In the genomic region with DNA sequence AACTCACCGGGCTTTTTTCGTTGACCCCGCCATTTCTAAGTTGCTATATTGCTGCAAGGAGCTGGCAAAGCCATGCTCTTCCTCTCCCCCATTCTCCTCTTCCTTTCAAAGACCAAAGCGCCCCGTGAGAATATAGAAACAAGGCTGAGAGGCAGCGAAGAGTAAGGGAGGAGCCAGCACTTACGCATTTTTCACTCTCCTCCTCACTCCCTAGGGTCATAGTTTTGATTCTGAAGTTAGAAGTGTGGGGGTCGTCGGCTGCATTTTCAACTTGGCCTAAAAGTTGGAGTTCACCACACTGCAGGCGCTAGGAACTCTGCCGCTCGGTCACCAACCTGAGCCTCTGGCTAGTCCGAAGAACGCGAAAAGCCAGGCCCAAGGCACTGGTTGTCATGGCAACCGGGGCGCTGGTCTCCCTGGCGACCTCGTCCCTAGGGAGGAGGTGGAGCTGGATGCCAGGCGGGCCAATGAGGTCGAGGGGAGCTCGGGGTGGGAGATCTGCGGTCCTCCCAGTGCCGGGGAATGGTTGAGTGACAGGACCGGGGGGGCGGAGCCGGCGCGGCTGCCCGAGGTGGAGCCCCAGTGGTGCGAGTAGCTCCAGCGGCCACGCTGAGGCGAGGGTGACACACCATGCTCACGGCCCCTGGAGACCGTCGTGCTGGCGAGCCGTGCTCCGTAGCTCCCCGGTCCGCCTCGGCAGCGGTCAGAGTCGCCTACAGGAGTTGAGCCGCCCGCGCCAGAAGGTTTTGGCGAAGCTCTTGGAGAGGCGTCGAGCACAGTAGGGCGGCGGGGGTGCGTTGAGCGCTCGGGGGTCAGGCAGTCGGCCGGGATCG, we compare ENCODE assay signal across 8 cellular contexts. TPM values are rescaled to one million over a fixed set of nuclear protein-coding genes. Genes with fewer than 3 reads are reported as not detected.
DNase-seq lines count a peak whose midpoint lies in the region; ATAC-seq lines count a peak whose summit lies in the region.

A gene with protein sequence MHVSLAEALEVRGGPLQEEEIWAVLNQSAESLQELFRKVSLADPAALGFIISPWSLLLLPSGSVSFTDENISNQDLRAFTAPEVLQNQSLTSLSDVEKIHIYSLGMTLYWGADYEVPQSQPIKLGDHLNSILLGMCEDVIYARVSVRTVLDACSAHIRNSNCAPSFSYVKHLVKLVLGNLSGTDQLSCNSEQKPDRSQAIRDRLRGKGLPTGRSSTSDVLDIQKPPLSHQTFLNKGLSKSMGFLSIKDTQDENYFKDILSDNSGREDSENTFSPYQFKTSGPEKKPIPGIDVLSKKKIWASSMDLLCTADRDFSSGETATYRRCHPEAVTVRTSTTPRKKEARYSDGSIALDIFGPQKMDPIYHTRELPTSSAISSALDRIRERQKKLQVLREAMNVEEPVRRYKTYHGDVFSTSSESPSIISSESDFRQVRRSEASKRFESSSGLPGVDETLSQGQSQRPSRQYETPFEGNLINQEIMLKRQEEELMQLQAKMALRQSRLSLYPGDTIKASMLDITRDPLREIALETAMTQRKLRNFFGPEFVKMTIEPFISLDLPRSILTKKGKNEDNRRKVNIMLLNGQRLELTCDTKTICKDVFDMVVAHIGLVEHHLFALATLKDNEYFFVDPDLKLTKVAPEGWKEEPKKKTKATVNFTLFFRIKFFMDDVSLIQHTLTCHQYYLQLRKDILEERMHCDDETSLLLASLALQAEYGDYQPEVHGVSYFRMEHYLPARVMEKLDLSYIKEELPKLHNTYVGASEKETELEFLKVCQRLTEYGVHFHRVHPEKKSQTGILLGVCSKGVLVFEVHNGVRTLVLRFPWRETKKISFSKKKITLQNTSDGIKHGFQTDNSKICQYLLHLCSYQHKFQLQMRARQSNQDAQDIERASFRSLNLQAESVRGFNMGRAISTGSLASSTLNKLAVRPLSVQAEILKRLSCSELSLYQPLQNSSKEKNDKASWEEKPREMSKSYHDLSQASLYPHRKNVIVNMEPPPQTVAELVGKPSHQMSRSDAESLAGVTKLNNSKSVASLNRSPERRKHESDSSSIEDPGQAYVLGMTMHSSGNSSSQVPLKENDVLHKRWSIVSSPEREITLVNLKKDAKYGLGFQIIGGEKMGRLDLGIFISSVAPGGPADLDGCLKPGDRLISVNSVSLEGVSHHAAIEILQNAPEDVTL (N-terminal part only) (plus strand): TSS at position 590 of the 833 bp plus-strand sequence. CDS start 40,942 bp downstream, outside the sequence.

- peaks cover 0 to 4% of the 10 kb centered on the region in 2 donors for H3K36me3 Mint-ChIP-seq in CD4-positive, alpha-beta memory T cell

- peaks cover 18% of the 10 kb centered on the region for H3K4me1 ChIP-seq in CD4-positive, alpha-beta memory T cell (ENCODE audit: insufficient read depth, low read length)

- no peaks in the 10 kb centered on the region for H3K27me3 ChIP-seq in CD4-positive, alpha-beta memory T cell (ENCODE audit: insufficient read depth, low read length)

- DNase-seq in CD4-positive, alpha-beta memory T cell: peak; percentile 66 to 83 (median 75)
- DNase-seq in NOMO-1 treated with dmso at 0.1 percent for 144 hours (lab: John Stamatoyannopoulos, UW; ENCODE audit: unreplicated experiment) (peak; percentile 98), mucosa of gallbladder (ENCODE audit: low spot score) (peak; percentile 98)
- DNase-seq in activated T-cell treated with anti-CD3 and anti-CD28 coated beads, Interleukin-2, amount 50 U/mL, for 1 hour: peak; percentile 64
- peak; percentile 75 for DNase-seq in stimulated activated CD8-positive, alpha-beta memory T cell treated with anti-CD3 and anti-CD28 coated beads, Interleukin-4, amount 100 ng/mL, for 48 hours

- H3K36me3 ChIP-seq in CD4-positive, alpha-beta memory T cell (ENCODE audit: insufficient read depth, low read length): no peaks in the 10 kb centered on the region

- H3K27me3 Mint-ChIP-seq in CD4-positive, alpha-beta memory T cell: peaks cover 7 to 19% of the 10 kb centered on the region in 2 donors

- CTCF ChIA-PET in CD4-positive, alpha-beta memory T cell (lab: Charles Lee; ENCODE audit: partially characterized antibody): interaction anchor here (0.9 to 3.9 kb wide), 8 partner anchors 9 to 127 kb away, joined by 3 to 16 read pairs (median 3); no protein-coding TSS in a partner anchor

- intact Hi-C loops in CD4-positive, alpha-beta memory T cell (cut with micrococcal nuclease): no loop called here

- H3K9me3 ChIP-seq in CD4-positive, alpha-beta memory T cell (ENCODE audit: control insufficient read depth in 1 of 2, low read length in 2 of 2): no peaks in the 10 kb centered on the region

- peak within 1 kb of the TSS; percentile 59 to 76 for H3K4me3 ChIP-seq in CD4-positive, alpha-beta memory T cell (ENCODE audit: low read length in 2 of 2)

- H3K4me3 Mint-ChIP-seq in CD4-positive, alpha-beta memory T cell: peak within 1 kb of the TSS; percentile 86 to 96 (median 91)

- peak within 1 kb of the TSS; percentile 61 for H3K27ac ChIP-seq in CD4-positive, alpha-beta memory T cell (ENCODE audit: low read depth, low read length)

- ATAC-seq in GM19463 (IDR thresholded peaks at IDR 0.05; ENCODE audit: unreplicated experiment) (peak; percentile 97), HG03575 (IDR thresholded peaks at IDR 0.05; ENCODE audit: extremely low read depth, insufficient number of reproducible peaks, low FRiP score, unreplicated experiment) (peak; percentile 91), esophagus mucosa (peak; percentile 99)

- no peaks in the 10 kb centered on the region for H3K9me3 Mint-ChIP-seq in CD4-positive, alpha-beta memory T cell

- H3K4me1 Mint-ChIP-seq in CD4-positive, alpha-beta memory T cell: peaks cover 6 to 25% (median 14%) of the 10 kb centered on the region in 4 donors

- H3K27ac Mint-ChIP-seq in CD4-positive, alpha-beta memory T cell: peak within 1 kb of the TSS; percentile 85 to 96 (median 90)

- POLR2A ChIA-PET in CD4-positive, alpha-beta memory T cell (lab: Charles Lee; ENCODE audit: partially characterized antibody): interaction anchor here (0.5 to 2.3 kb wide), 10 partner anchors 9 to 412 kb away, joined by 3 to 15 read pairs (median 4); a partner anchor contains a TSS

RNA-seq across cellular contexts. Expression of the gene that starts here (rescaled TPM):
- total RNA-seq in CD4-positive, alpha-beta memory T cell: 1 to 10 TPM; 7.6 to 7.8 TPM
- 10 to 100 TPM in 1 of 2 donors, 1 to 10 TPM in 1; 1.5 to 11.9 TPM for polyA plus RNA-seq in CD4-positive, alpha-beta memory T cell
- total RNA-seq in esophagus mucosa (87.3 TPM), mucosa of gallbladder (24.9 TPM)

Comparison
In these comparisons a context has a peak if more than half of its experiments do, and no peak if none do; other contexts are left out.
1. Peak in every context shown above with its lines: DNase-seq, ATAC-seq, H3K4me3 ChIP-seq and H3K27ac ChIP-seq.